27 cellular contexts compared by ENCODE assay signal in genomic region chr3:126720596-126720995, GRCh38.
"Had no signal": no experiment of that assay in that cellular context is flagged by ENCODE, and none has a peak within 500 bp of the region (broad histone marks: within the 10 kb centered on the region; RNA-seq: fewer than 3 reads in every experiment).

No MANE protein-coding gene starts in this region.

- H3K4me3 Mint-ChIP-seq: dendritic cell treated with granulocyte-macrophage colony-stimulating factor and Interleukin-4, amounts not matched to agents 40 ng/mL and 50 ng/mL, for 4 days; immature natural killer cell; naive thymus-derived CD4-positive, alpha-beta T cell; nephron; neural progenitor cell; stimulated activated effector memory CD8-positive, alpha-beta T cell treated with anti-CD3 and anti-CD28 coated beads, Interleukin-12 subunit alpha, Interleukin-12 subunit beta, amount 100 ng/mL, for 72 hours had no signal

- ATAC-seq: left cardiac atrium; left lung; naive thymus-derived CD4-positive, alpha-beta T cell; sciatic nerve; stimulated activated effector memory CD8-positive, alpha-beta T cell treated with anti-CD3 and anti-CD28 coated beads, Interleukin-12 subunit alpha, Interleukin-12 subunit beta, amount 100 ng/mL, for 72 hours; stimulated activated naive CD8-positive, alpha-beta T cell treated with anti-CD3 and anti-CD28 coated beads, Interleukin-15, Interleukin-2, amounts not matched to agents 100 U/mL and 50 U/mL, for 24 hours had no signal

- H3K27ac Mint-ChIP-seq: dendritic cell treated with granulocyte-macrophage colony-stimulating factor and Interleukin-4, amounts not matched to agents 40 ng/mL and 50 ng/mL, for 4 days; immature natural killer cell; naive thymus-derived CD4-positive, alpha-beta T cell; nephron; neural progenitor cell; stimulated activated effector memory CD8-positive, alpha-beta T cell treated with anti-CD3 and anti-CD28 coated beads, Interleukin-12 subunit alpha, Interleukin-12 subunit beta, amount 100 ng/mL, for 72 hours had no signal

- H3K27me3 Mint-ChIP-seq: dendritic cell treated with granulocyte-macrophage colony-stimulating factor and Interleukin-4, amounts not matched to agents 40 ng/mL and 50 ng/mL, for 4 days; naive thymus-derived CD4-positive, alpha-beta T cell had no signal

- H3K27ac ChIP-seq: esophagus squamous epithelium, left lung, neural progenitor cell, prostate gland, right atrium auricular region, testis, tibial nerve, upper lobe of left lung had no signal

- H3K9me3 Mint-ChIP-seq: immature natural killer cell; stimulated activated effector memory CD8-positive, alpha-beta T cell treated with anti-CD3 and anti-CD28 coated beads, Interleukin-12 subunit alpha, Interleukin-12 subunit beta, amount 100 ng/mL, for 72 hours had no signal

- H3K4me3 ChIP-seq: esophagus squamous epithelium, left lung, neural progenitor cell, prostate gland, right atrium auricular region, smooth muscle cell, testis, tibial nerve, upper lobe of left lung had no signal

- DNase-seq: effector memory CD4-positive, alpha-beta T cell; erythroblast; esophagus squamous epithelium; hypothalamus; immature natural killer cell; kidney; left cardiac atrium; left lung; mesendoderm; midbrain; naive thymus-derived CD4-positive, alpha-beta T cell; stimulated activated CD4-positive, alpha-beta T cell treated with anti-CD3 and anti-CD28 coated beads, Interleukin-12 subunit alpha, Interleukin-12 subunit beta, amount 100 ng/mL, for 4 hours; stimulated activated CD4-positive, alpha-beta T cell treated with anti-CD3 and anti-CD28 coated beads, Interleukin-1b, Interleukin-23, amount 100 ng/mL, for 48 hours; stimulated activated CD4-positive, alpha-beta T cell treated with anti-CD3 and anti-CD28 coated beads, Interleukin-4, amount 100 ng/mL, for 24 hours; stimulated activated naive CD8-positive, alpha-beta T cell treated with anti-CD3 and anti-CD28 coated beads, Interleukin-15, Interleukin-2, amounts not matched to agents 100 U/mL and 50 U/mL, for 24 hours; substantia nigra; testis; upper lobe of left lung had no signal
